In the genomic region with DNA sequence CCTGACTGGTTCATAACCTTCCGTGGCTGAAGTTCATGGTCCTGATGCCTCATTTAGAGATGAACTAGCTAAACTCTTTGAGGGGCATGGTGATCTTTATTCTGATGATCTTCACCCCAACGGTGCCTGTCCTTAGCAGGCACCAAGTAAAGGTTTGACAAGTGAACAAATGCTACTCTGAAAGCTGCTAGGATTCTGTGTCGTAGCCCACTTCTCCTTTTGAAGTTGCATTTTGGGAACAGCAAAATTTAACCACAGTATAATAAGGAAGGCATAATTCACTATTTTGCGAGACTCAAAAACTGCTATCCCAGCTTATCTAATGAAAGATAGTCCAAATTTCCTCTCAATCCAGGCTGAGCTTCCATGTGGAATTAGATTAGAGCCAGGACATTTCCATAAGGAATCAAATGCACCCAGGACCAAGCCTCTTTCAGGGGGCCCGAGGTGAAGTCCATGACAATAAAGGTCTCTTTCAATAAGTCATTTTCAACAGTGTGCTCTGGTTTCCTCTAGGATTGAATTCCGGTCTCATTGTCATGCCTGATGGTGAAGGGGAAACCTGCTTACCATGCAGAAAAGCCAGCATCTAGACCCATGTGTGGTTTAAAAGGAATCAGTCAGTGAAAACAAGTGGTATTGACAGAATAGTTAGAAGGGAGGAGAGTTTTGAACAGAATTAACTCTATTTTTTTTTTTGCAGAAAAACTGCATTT, we compare ENCODE assay signal across 1 cellular context.
TF ChIP-seq lines count a peak whose summit lies in the region.

No MANE protein-coding gene starts in this region.

TF ChIP-seq in H1, 55 proteins besides CTCF, POLR2A, EP300 and RAD21:
- peak; percentile 78 for TF ChIP-seq MAFK (IDR thresholded peaks at IDR 0.05; ENCODE audit: low read depth, low read length)
- no peak for TF ChIP-seq NANOG (IDR thresholded peaks at IDR 0.05; ENCODE audit: insufficient read depth, low read depth, low read length, poor library complexity, severe bottlenecking)
- TF ChIP-seq TEAD4 (IDR thresholded peaks at IDR 0.05; ENCODE audit: low read depth, low read length) = 0 out of 2 replicates have a peak, but pooled peaks have one; percentile 27
